Comparison of ENCODE assay signal across 1 cellular context in genomic region chr17:16217002-16217635, GRCh38.
TF ChIP-seq lines count a peak whose summit lies in the region.

TSS of gene PIGL (plus strand) at chr17:16217210. CDS start at chr17:16217227, 17 bp downstream.

TF ChIP-seq in WTC11, 78 proteins besides CTCF, POLR2A, EP300 and RAD21 (continued from another document and continues in another):
- TF ChIP-seq ZSCAN18 (CRISPR knock-in tag; IDR thresholded peaks at IDR 0.05) (no peak), CDX4 (CRISPR knock-in tag; IDR thresholded peaks at IDR 0.05; ENCODE audit: borderline replicate concordance) (no peak), SOX15 (CRISPR knock-in tag; IDR thresholded peaks at IDR 0.05) (no peak), MAX (CRISPR knock-in tag; IDR thresholded peaks at IDR 0.05) (peak; percentile 81), HMGXB4 (CRISPR knock-in tag; IDR thresholded peaks at IDR 0.05) (peak; percentile 71; the same call in 1 of the 2 replicates), NR1H2 (CRISPR knock-in tag; IDR thresholded peaks at IDR 0.05) (no peak), SMAD3 (CRISPR knock-in tag; IDR thresholded peaks at IDR 0.05; ENCODE audit: borderline replicate concordance) (peak; percentile 37; the same call in 1 of the 2 replicates), ZNF416 (CRISPR knock-in tag; IDR thresholded peaks at IDR 0.05) (no peak), STAT6 (CRISPR knock-in tag; conservative IDR thresholded peaks at IDR 0.05; ENCODE audit: low read depth) (no peak), ETV6 (CRISPR knock-in tag; IDR thresholded peaks at IDR 0.05) (peak; percentile 47; the same call in 1 of the 2 replicates), ARID4B (CRISPR knock-in tag; IDR thresholded peaks at IDR 0.05; ENCODE audit: borderline replicate concordance) (peak; percentile 30; the same call in 1 of the 2 replicates), ELF4 (CRISPR knock-in tag; IDR thresholded peaks at IDR 0.05; ENCODE audit: low read depth) (no peak), E2F4 (CRISPR knock-in tag; IDR thresholded peaks at IDR 0.05; ENCODE audit: borderline replicate concordance, low read depth) (no peak), ATF1 (CRISPR knock-in tag; IDR thresholded peaks at IDR 0.05) (no peak), NR2C2 (CRISPR knock-in tag; IDR thresholded peaks at IDR 0.05) (no peak), ZNF281 (CRISPR knock-in tag; IDR thresholded peaks at IDR 0.05) (no peak), CBFB (CRISPR knock-in tag; IDR thresholded peaks at IDR 0.05; ENCODE audit: low read depth) (no peak), ZNF671 (CRISPR knock-in tag; IDR thresholded peaks at IDR 0.05) (no peak), ZNF423 (CRISPR knock-in tag; IDR thresholded peaks at IDR 0.05) (no peak), TEAD1 (CRISPR knock-in tag; IDR thresholded peaks at IDR 0.05) (peak; percentile 56), JUN (CRISPR knock-in tag; IDR thresholded peaks at IDR 0.05) (no peak), SP1 (CRISPR knock-in tag; conservative IDR thresholded peaks at IDR 0.05) (peak; percentile 36; the same call in 1 of the 2 replicates), ZNF232 (CRISPR knock-in tag; IDR thresholded peaks at IDR 0.05) (peak; percentile 83; the same call in 1 of the 2 replicates), MXD4 (CRISPR knock-in tag; IDR thresholded peaks at IDR 0.05; ENCODE audit: borderline replicate concordance) (no peak), GTF2I (CRISPR knock-in tag; conservative IDR thresholded peaks at IDR 0.05) (no peak), RELA (CRISPR knock-in tag; IDR thresholded peaks at IDR 0.05; ENCODE audit: borderline replicate concordance) (no peak), ESRRA (CRISPR knock-in tag; IDR thresholded peaks at IDR 0.05; ENCODE audit: borderline replicate concordance) (no peak; the same call in 1 of the 2 replicates), HMGA2 (CRISPR knock-in tag; IDR thresholded peaks at IDR 0.05) (no peak), ZNF219 (CRISPR knock-in tag; IDR thresholded peaks at IDR 0.05; ENCODE audit: borderline replicate concordance) (no peak), TP53 (CRISPR knock-in tag; IDR thresholded peaks at IDR 0.05) (peak; percentile 64; the same call in 1 of the 2 replicates), ZNF121 (CRISPR knock-in tag; IDR thresholded peaks at IDR 0.05) (no peak), ATF2 (CRISPR knock-in tag; IDR thresholded peaks at IDR 0.05; ENCODE audit: borderline replicate concordance, low read depth) (no peak), ERG (CRISPR knock-in tag; IDR thresholded peaks at IDR 0.05) (no peak), ZBTB21 (CRISPR knock-in tag; IDR thresholded peaks at IDR 0.05; ENCODE audit: borderline replicate concordance) (peak; percentile 85; the same call in 1 of the 2 replicates), TEAD4 (CRISPR knock-in tag; IDR thresholded peaks at IDR 0.05) (peak; percentile 25; the same call in 1 of the 2 replicates), NFE2L1 (CRISPR knock-in tag; IDR thresholded peaks at IDR 0.05) (peak; percentile 42; the same call in 1 of the 2 replicates), ATF6 (CRISPR knock-in tag; IDR thresholded peaks at IDR 0.05) (no peak), ZNF396 (CRISPR knock-in tag; IDR thresholded peaks at IDR 0.05; ENCODE audit: borderline replicate concordance) (no peak)
